ENCODE assay signal across 14 cellular contexts in the genomic region with DNA sequence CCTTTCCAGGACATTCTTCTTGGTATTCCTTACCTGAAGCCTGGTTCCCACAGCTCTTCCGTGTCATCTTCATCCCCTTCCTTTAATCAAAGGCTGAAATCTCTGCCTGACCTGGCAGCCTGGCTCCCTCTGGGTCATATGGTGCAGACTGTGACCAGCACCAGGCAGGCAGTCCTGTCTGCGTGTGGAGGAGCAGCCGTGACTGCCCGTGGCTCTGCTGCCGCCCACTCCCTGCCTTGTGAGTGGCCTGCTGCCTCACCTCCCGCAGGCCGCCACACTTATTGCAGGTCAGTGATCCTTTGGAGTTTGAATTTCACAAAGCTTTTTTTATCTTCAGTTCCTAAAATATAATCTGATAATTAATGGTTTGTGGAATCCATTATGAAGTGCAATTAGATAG. TPM values are rescaled to one million over a fixed set of nuclear protein-coding genes. Genes with fewer than 3 reads are reported as not detected.
DNase-seq lines count a peak whose midpoint lies in the region; ATAC-seq and TF ChIP-seq lines count a peak whose summit lies in the region.
"Had no signal": no experiment of that assay in that cellular context is flagged by ENCODE, and none has a peak within 500 bp of the region (broad histone marks: within the 10 kb centered on the region; RNA-seq: fewer than 3 reads in every experiment).

No MANE protein-coding gene starts in this region.

- 0 out of 4 replicates have a peak, but pooled peaks of 1 of the 2 experiments have one; percentile 3 for TF ChIP-seq CTCF in GM23338 (conservative IDR thresholded peaks at IDR 0.05; ENCODE audit: low read depth in 2 of 2)
- TF ChIP-seq CTCF in mesothelial cell of epicardium (IDR thresholded peaks at IDR 0.05; ENCODE audit: unreplicated experiment) = peak; percentile 25
- no peak for TF ChIP-seq CTCF in GM13977 (IDR thresholded peaks at IDR 0.05; ENCODE audit: extremely low read depth, insufficient read depth, missing control alignments)

- H3K4me1 ChIP-seq in GM23338 (ENCODE audit: insufficient read depth) = no peaks in the 10 kb centered on the region
- H3K4me1 ChIP-seq in effector memory CD4-positive, alpha-beta T cell (ENCODE audit: control insufficient read depth, insufficient read depth, low read length, poor library complexity, severe bottlenecking) = no peaks in the 10 kb centered on the region
- H3K4me1 ChIP-seq: HAP-1 had no signal

- H3K9me3 Mint-ChIP-seq in GM23338 (no peaks in the 10 kb centered on the region), mesothelial cell of epicardium (no peaks in the 10 kb centered on the region)
- H3K9me3 Mint-ChIP-seq: CD4-positive, alpha-beta memory T cell had no signal

- ATAC-seq in GM23338 (peak; percentile 57), HG02973 (IDR thresholded peaks at IDR 0.05; ENCODE audit: unreplicated experiment) (no peak)
- ATAC-seq: Panc1 had no signal

- H3K27me3 Mint-ChIP-seq in GM23338 (ENCODE audit: insufficient read depth, low read depth, poor library complexity) (peaks cover 7% of the 10 kb centered on the region), mesothelial cell of epicardium (ENCODE audit: low read depth) (no peaks in the 10 kb centered on the region)
- H3K27me3 Mint-ChIP-seq: CD4-positive, alpha-beta memory T cell had no signal

- no peaks in the 10 kb centered on the region for H3F3A ChIP-seq in GM23338 (replicated peaks; ENCODE audit: low read depth)

- no peak overlapping the region for H3K4me2 ChIP-seq in GM23338

- H3K27ac Mint-ChIP-seq in GM23338 (no peak overlapping the region), mesothelial cell of epicardium (no peak overlapping the region)
- H3K27ac Mint-ChIP-seq: CD4-positive, alpha-beta memory T cell had no signal

- no peaks in the 10 kb centered on the region; the same call in 2 of the 3 replicates for H3K4me1 Mint-ChIP-seq in GM23338
- peaks cover 6% of the 10 kb centered on the region for H3K4me1 Mint-ChIP-seq in mesothelial cell of epicardium
- H3K4me1 Mint-ChIP-seq: CD4-positive, alpha-beta memory T cell had no signal

- no peak overlapping the region for H3K4me3 ChIP-seq in GM23338
- H3K4me3 ChIP-seq in effector memory CD4-positive, alpha-beta T cell (ENCODE audit: insufficient read depth, low read depth, low read length, poor library complexity, severe bottlenecking) = no peak overlapping the region
- H3K4me3 ChIP-seq: HAP-1 had no signal

- H3K79me2 ChIP-seq in GM23338 (replicated peaks; ENCODE audit: insufficient read depth) = no peaks in the 10 kb centered on the region

- no peak overlapping the region for H3K27ac ChIP-seq in GM23338 (ENCODE audit: low read depth)
- no peak overlapping the region for H3K27ac ChIP-seq in effector memory CD4-positive, alpha-beta T cell (ENCODE audit: insufficient read depth, low read length, poor library complexity, severe bottlenecking)

- H2AFZ ChIP-seq in GM23338 = no peak overlapping the region

- H4K20me1 ChIP-seq in GM23338 (replicated peaks; ENCODE audit: insufficient read depth) = no peaks in the 10 kb centered on the region

- DNase-seq in GM23338 (ENCODE audit: low spot score) (no peak), NCI-H2227 (lab: John Stamatoyannopoulos, UW; ENCODE audit: unreplicated experiment) (peak; percentile 59), cerebellar cortex (ENCODE audit: low spot score) (peak; percentile 24), mesothelial cell of epicardium (ENCODE audit: low spot score in 2 of 2, unreplicated experiment in 2 of 2) (no peak), NCI-H1048 (lab: John Stamatoyannopoulos, UW) (no peak), GM13977 (ENCODE audit: low spot score) (no peak)
- DNase-seq in effector memory CD4-positive, alpha-beta T cell = no peak
- DNase-seq: CD4-positive, alpha-beta memory T cell; NCI-H2107; NCI-H510A; Right ventricle myocardium superior had no signal

- H3K9me2 ChIP-seq in GM23338 (ENCODE audit: insufficient read depth) = no peaks in the 10 kb centered on the region

- H3K36me3 Mint-ChIP-seq in GM23338 (ENCODE audit: low read depth) = peaks cover 6% of the 10 kb centered on the region; the same call in 1 of the 3 replicates
- H3K36me3 Mint-ChIP-seq in mesothelial cell of epicardium = peaks cover 21% of the 10 kb centered on the region

- H3K4me3 Mint-ChIP-seq in GM23338 (no peak overlapping the region), mesothelial cell of epicardium (no peak overlapping the region)
- H3K4me3 Mint-ChIP-seq: CD4-positive, alpha-beta memory T cell had no signal

- no peaks in the 10 kb centered on the region for H3K27me3 ChIP-seq in GM23338 (ENCODE audit: insufficient read depth)
- H3K27me3 ChIP-seq in effector memory CD4-positive, alpha-beta T cell (replicated peaks; ENCODE audit: control insufficient read depth, insufficient read depth, low read length, poor library complexity, severe bottlenecking) = no peaks in the 10 kb centered on the region

- in situ Hi-C loops in GM13977 (cut with MboI; ENCODE audit: low pct_unique_long_range_greater_than_20kb, low sequenced_read_pairs, unreplicated experiment) = no loop called here

- H3K9me3 ChIP-seq in effector memory CD4-positive, alpha-beta T cell (ENCODE audit: control insufficient read depth, low read length) = no peaks in the 10 kb centered on the region
- H3K9me3 ChIP-seq: HAP-1 had no signal

- peaks cover 11% of the 10 kb centered on the region; the same call in 1 of the 2 replicates for H3K36me3 ChIP-seq in GM23338 (ENCODE audit: insufficient read depth)
- H3K36me3 ChIP-seq in effector memory CD4-positive, alpha-beta T cell (ENCODE audit: control insufficient read depth, insufficient read depth, low read length) = peaks cover 46% of the 10 kb centered on the region

TF ChIP-seq in GM23338, 12 proteins besides CTCF, POLR2A, EP300 and RAD21:
- TF ChIP-seq EZH2 (IDR thresholded peaks at IDR 0.05; ENCODE audit: low read depth, unreplicated experiment) = no peak
- TF ChIP-seq, protein P1, sequence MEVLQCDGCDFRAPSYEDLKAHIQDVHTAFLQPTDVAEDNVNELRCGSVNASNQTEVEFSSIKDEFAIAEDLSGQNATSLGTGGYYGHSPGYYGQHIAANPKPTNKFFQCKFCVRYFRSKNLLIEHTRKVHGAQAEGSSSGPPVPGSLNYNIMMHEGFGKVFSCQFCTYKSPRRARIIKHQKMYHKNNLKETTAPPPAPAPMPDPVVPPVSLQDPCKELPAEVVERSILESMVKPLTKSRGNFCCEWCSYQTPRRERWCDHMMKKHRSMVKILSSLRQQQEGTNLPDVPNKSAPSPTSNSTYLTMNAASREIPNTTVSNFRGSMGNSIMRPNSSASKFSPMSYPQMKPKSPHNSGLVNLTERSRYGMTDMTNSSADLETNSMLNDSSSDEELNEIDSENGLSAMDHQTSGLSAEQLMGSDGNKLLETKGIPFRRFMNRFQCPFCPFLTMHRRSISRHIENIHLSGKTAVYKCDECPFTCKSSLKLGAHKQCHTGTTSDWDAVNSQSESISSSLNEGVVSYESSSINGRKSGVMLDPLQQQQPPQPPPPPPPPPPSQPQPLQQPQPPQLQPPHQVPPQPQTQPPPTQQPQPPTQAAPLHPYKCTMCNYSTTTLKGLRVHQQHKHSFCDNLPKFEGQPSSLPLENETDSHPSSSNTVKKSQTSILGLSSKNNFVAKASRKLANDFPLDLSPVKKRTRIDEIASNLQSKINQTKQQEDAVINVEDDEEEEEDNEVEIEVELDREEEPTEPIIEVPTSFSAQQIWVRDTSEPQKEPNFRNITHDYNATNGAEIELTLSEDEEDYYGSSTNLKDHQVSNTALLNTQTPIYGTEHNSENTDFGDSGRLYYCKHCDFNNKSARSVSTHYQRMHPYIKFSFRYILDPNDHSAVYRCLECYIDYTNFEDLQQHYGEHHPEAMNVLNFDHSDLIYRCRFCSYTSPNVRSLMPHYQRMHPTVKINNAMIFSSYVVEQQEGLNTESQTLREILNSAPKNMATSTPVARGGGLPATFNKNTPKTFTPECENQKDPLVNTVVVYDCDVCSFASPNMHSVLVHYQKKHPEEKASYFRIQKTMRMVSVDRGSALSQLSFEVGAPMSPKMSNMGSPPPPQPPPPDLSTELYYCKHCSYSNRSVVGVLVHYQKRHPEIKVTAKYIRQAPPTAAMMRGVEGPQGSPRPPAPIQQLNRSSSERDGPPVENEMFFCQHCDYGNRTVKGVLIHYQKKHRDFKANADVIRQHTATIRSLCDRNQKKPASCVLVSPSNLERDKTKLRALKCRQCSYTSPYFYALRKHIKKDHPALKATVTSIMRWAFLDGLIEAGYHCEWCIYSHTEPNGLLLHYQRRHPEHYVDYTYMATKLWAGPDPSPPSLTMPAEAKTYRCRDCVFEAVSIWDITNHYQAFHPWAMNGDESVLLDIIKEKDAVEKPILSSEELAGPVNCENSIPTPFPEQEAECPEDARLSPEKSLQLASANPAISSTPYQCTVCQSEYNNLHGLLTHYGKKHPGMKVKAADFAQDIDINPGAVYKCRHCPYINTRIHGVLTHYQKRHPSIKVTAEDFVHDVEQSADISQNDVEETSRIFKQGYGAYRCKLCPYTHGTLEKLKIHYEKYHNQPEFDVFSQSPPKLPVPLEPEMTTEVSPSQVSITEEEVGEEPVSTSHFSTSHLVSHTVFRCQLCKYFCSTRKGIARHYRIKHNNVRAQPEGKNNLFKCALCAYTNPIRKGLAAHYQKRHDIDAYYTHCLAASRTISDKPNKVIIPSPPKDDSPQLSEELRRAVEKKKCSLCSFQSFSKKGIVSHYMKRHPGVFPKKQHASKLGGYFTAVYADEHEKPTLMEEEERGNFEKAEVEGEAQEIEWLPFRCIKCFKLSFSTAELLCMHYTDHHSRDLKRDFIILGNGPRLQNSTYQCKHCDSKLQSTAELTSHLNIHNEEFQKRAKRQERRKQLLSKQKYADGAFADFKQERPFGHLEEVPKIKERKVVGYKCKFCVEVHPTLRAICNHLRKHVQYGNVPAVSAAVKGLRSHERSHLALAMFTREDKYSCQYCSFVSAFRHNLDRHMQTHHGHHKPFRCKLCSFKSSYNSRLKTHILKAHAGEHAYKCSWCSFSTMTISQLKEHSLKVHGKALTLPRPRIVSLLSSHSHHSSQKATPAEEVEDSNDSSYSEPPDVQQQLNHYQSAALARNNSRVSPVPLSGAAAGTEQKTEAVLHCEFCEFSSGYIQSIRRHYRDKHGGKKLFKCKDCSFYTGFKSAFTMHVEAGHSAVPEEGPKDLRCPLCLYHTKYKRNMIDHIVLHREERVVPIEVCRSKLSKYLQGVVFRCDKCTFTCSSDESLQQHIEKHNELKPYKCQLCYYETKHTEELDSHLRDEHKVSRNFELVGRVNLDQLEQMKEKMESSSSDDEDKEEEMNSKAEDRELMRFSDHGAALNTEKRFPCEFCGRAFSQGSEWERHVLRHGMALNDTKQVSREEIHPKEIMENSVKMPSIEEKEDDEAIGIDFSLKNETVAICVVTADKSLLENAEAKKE (CRISPR knock-in tag; IDR thresholded peaks at IDR 0.05) = no peak
TF ChIP-seq in GM23338: peak in this region for 0.

RNA-seq across cellular contexts. Expression of a gene that starts 36.2 kb away (rescaled TPM):
- 2.0 and 5.0 TPM in 2 replicates for total RNA-seq in GM23338 (2014; rRNA removed; shearing (Covaris generic))
- polyA plus RNA-seq in GM23338 (2016; fragmentation: Nextera tagmentation; extraction: Ambion mirVana) = 2.0 and 2.3 TPM in 2 replicates
- total RNA-seq in mesothelial cell of epicardium = 0.09 TPM in 1 of 3 replicates, not detected in the others
- total RNA-seq: CD4-positive, alpha-beta memory T cell; Right ventricle myocardium superior had no signal
- polyA plus RNA-seq: CD4-positive, alpha-beta memory T cell had no signal

Comparison
In these comparisons a context has a peak if more than half of its experiments do, and no peak if none do; other contexts are left out.
1. DNase-seq: peak in NCI-H2227 (single experiment) and cerebellar cortex (single experiment); none in GM23338 (single experiment), mesothelial cell of epicardium (0 of 2), effector memory CD4-positive, alpha-beta T cell (0 of 3), NCI-H1048 (single experiment) and GM13977 (single experiment).